In the genomic region with DNA sequence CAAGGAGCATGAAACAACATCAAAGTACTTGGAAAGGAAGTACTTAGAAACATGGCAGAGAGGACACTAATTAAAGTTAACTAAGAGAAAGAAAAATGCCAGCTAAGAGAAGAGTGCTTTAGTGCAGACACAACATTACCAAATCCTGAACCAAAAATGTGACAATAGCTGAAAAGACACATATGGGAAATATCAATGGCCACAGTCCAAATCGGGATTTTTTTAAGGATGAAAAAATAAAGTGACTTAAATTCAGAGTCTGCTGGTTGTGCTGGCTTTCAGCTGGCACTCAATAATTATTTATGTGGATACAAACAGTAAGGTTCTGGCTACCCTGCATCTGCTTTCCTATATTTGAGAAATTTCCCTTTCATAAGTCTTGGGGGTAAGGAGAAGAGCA, we compare ENCODE assay signal across 19 cellular contexts.
"Had no signal": no experiment of that assay in that cellular context is flagged by ENCODE, and none has a peak within 500 bp of the region (broad histone marks: within the 10 kb centered on the region; RNA-seq: fewer than 3 reads in every experiment).

No MANE protein-coding gene starts in this region.

- DNase-seq: activated CD4-positive, alpha-beta T cell treated with anti-CD3 and anti-CD28 coated beads, Interleukin-2, amount 10 ng/mL, durations not matched to agents 24 days and 14 days; activated CD4-positive, CD25-positive, alpha-beta regulatory T cell; activated CD8-positive, alpha-beta T cell treated with anti-CD3 and anti-CD28 coated beads for 36 hours; activated naive CD4-positive, alpha-beta T cell; activated naive CD8-positive, alpha-beta T cell treated with anti-CD3 and anti-CD28 coated beads for 36 hours; activated T-cell treated with anti-CD3 and anti-CD28 coated beads, Interleukin-2, amount 50 U/mL, for 1 hour; amygdala; cortex of kidney; effector CD8-positive, alpha-beta T cell; natural killer cell; spleen; stimulated activated CD4-positive, alpha-beta T cell treated with anti-CD3 and anti-CD28 coated beads, Interleukin-4, amount 100 ng/mL, for 4 hours; stimulated activated naive CD4-positive, alpha-beta T cell; T-helper 1 cell; T-helper 9 cell; thyroid gland had no signal

- H3K4me3 ChIP-seq: spleen, thyroid gland had no signal

- H3K36me3 ChIP-seq: neutrophil, spleen, thyroid gland had no signal

- H3K27ac ChIP-seq: neutrophil, thyroid gland had no signal

- H3K27me3 ChIP-seq: neutrophil, spleen, thyroid gland had no signal

- ATAC-seq: activated CD8-positive, alpha-beta T cell treated with anti-CD3 and anti-CD28 coated beads for 36 hours; activated T-helper 17 cell treated with anti-CD3 and anti-CD28 coated beads, Interleukin-2, amount 50 U/mL, for 72 hours; esophagus mucosa; natural killer cell had no signal

- H3K9me3 ChIP-seq: neutrophil, spleen, thyroid gland had no signal
